In genomic region chr9:113578877-113579269, GRCh38 we compare ENCODE assay signal across 8 cellular contexts.
DNase-seq lines count a peak whose midpoint lies in the region; ATAC-seq lines count a peak whose summit lies in the region.

No MANE protein-coding gene starts in this region.

- peak overlapping the region; percentile 83 for H3K4me3 Mint-ChIP-seq in activated naive CD8-positive, alpha-beta T cell treated with anti-CD3 and anti-CD28 coated beads, Interleukin-2, amount 50 U/mL, for 24 hours

- ATAC-seq in GM19438 (IDR thresholded peaks at IDR 0.05; ENCODE audit: low read depth, unreplicated experiment) = peak; percentile 60
- peak; percentile 29 for ATAC-seq in HG03558 (IDR thresholded peaks at IDR 0.05; ENCODE audit: extremely low read depth, unreplicated experiment)
- peak; percentile 74 for ATAC-seq in activated naive CD8-positive, alpha-beta T cell treated with anti-CD3 and anti-CD28 coated beads, Interleukin-2, amount 50 U/mL, for 24 hours

- no peaks in the 10 kb centered on the region for H3K27me3 Mint-ChIP-seq in activated naive CD8-positive, alpha-beta T cell treated with anti-CD3 and anti-CD28 coated beads, Interleukin-2, amount 50 U/mL, for 24 hours

- DNase-seq in T follicular helper cell (ENCODE audit: low read depth) = peak; percentile 64
- DNase-seq in activated naive CD8-positive, alpha-beta T cell treated with anti-CD3 and anti-CD28 coated beads, Interleukin-2, amount 50 U/mL, for 24 hours = peak; percentile 88
- DNase-seq in stimulated activated CD8-positive, alpha-beta memory T cell treated with anti-CD3 and anti-CD28 coated beads, Interleukin-4, amount 100 ng/mL, for 1 hour (ENCODE audit: low read depth in 2 of 2, low spot score in 1 of 2) = peak; percentile 60 to 72
- DNase-seq in middle frontal gyrus (ENCODE audit: extremely low spot score, low spot score) = no peak

- H3K9me3 Mint-ChIP-seq in activated naive CD8-positive, alpha-beta T cell treated with anti-CD3 and anti-CD28 coated beads, Interleukin-2, amount 50 U/mL, for 24 hours = no peaks in the 10 kb centered on the region

- peak overlapping the region; percentile 78 to 99 (median 96) for H3K27ac ChIP-seq in BLaER1 treated with 17β-estradiol and CSF1 and Interleukin-3, amounts not matched to agents 10 nM and 100 nM
- peak overlapping the region; percentile 85 for H3K27ac ChIP-seq in layer of hippocampus (ENCODE audit: low read depth, low read length)

- no peaks in the 10 kb centered on the region for H3K9me3 ChIP-seq in BLaER1 treated with 17β-estradiol and CSF1 and Interleukin-3, amounts not matched to agents 10 nM and 100 nM (replicated peaks in 1 of 11)

- peak overlapping the region; percentile 88 for H3K27ac Mint-ChIP-seq in activated naive CD8-positive, alpha-beta T cell treated with anti-CD3 and anti-CD28 coated beads, Interleukin-2, amount 50 U/mL, for 24 hours

- H3K4me1 Mint-ChIP-seq in activated naive CD8-positive, alpha-beta T cell treated with anti-CD3 and anti-CD28 coated beads, Interleukin-2, amount 50 U/mL, for 24 hours = peaks cover 83% of the 10 kb centered on the region

- H3K4me2 ChIP-seq in BLaER1 treated with 17β-estradiol and CSF1 and Interleukin-3, amounts not matched to agents 10 nM and 100 nM = peak overlapping the region; percentile 89 to 100 (median 95)

- H3K9ac ChIP-seq in BLaER1 treated with 17β-estradiol and CSF1 and Interleukin-3, amounts not matched to agents 10 nM and 100 nM = peak overlapping the region; percentile 40 to 89 (median 81); a peak in 21 of 22 replicates

- H3K27me3 ChIP-seq in BLaER1 treated with 17β-estradiol and CSF1 and Interleukin-3, amounts not matched to agents 10 nM and 100 nM = no peaks in the 10 kb centered on the region
- no peaks in the 10 kb centered on the region for H3K27me3 ChIP-seq in layer of hippocampus (ENCODE audit: control insufficient read depth, insufficient read depth, low read length)

- H3K4me1 ChIP-seq in BLaER1 treated with 17β-estradiol and CSF1 and Interleukin-3, amounts not matched to agents 10 nM and 100 nM = peaks cover 95 to 100% (median 97%) of the 10 kb centered on the region in 10 experiments

- peaks cover 0 to 20% (median 0%) of the 10 kb centered on the region in 11 experiments; a peak in 4 of 22 replicates for H4K20me1 ChIP-seq in BLaER1 treated with 17β-estradiol and CSF1 and Interleukin-3, amounts not matched to agents 10 nM and 100 nM

- peaks cover 0 to 17% (median 3%) of the 10 kb centered on the region in 11 experiments; a peak in 10 of 22 replicates for H3K36me3 ChIP-seq in BLaER1 treated with 17β-estradiol and CSF1 and Interleukin-3, amounts not matched to agents 10 nM and 100 nM

- peak overlapping the region in 6 of 10 experiments; percentile 21 to 69 (median 50); a peak in 10 of 20 replicates for H3K4me3 ChIP-seq in BLaER1 treated with 17β-estradiol and CSF1 and Interleukin-3, amounts not matched to agents 10 nM and 100 nM

- H3K36me3 Mint-ChIP-seq in activated naive CD8-positive, alpha-beta T cell treated with anti-CD3 and anti-CD28 coated beads, Interleukin-2, amount 50 U/mL, for 24 hours (ENCODE audit: low read depth) = peaks cover 30% of the 10 kb centered on the region
